13 cellular contexts compared by ENCODE assay signal in the genomic region with DNA sequence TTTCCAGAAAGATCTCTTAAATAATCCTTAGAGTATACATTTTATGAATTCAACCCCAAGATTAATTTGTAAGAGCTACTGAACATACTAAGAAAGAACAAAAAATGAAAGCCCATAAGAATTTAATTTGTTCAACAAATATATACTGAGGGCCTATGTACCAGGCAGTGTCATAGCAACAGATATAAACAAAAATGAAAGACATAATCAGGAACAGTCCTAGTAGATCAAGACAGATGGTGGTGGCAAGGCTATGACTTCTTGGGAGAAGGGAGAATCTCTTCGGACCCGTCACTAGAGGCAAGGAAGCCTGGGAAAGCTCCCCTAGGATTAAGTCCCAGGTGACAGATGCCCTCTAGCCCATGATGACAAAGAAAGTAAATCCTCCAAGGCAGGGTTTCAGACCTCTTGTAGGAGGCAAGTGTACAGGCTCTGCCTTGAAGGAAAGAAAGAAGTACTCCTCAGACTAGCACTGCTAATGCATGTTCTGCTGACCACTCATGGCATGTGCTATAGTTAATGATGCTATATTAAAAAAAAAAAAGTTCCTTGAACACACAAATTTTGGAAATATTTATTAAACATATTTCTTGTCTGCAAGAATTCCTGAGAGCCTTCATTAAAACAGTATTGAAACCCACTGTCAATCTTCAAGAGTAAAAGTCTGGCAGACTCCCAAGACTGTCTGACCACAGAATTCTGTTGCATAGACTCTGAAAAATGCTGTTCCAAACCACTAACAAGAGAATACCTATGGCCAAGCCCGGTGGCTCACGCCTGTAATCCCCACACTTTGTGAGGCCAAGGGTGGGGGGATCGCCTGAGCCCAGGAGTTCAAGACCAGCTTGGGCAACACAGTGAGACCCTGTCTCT. TPM values are rescaled to one million over a fixed set of nuclear protein-coding genes. Genes with fewer than 3 reads are reported as not detected.
A peak's percentile ranks its signal among the peaks of the same experiment; 100 is the strongest.
DNase-seq lines count a peak whose midpoint lies in the region; ATAC-seq and TF ChIP-seq lines count a peak whose summit lies in the region.
"Had no signal": no experiment of that assay in that cellular context is flagged by ENCODE, and none has a peak within 500 bp of the region (broad histone marks: within the 10 kb centered on the region; RNA-seq: fewer than 3 reads in every experiment).

No MANE protein-coding gene starts in this region.

- no peaks in the 10 kb centered on the region for H3K9me3 Mint-ChIP-seq in HFFc6
- H3K9me3 Mint-ChIP-seq: CD4-positive, CD25-positive, alpha-beta regulatory T cell; memory B cell had no signal

- no peaks in the 10 kb centered on the region for H3K9me3 ChIP-seq in SK-N-SH
- no peaks in the 10 kb centered on the region for H3K9me3 ChIP-seq in heart left ventricle
- H3K9me3 ChIP-seq: psoas muscle had no signal

- no peak for TF ChIP-seq RAD21 in SK-N-SH (IDR thresholded peaks at IDR 0.05; ENCODE audit: low read length)

- peaks cover 57% of the 10 kb centered on the region for H3K4me1 Mint-ChIP-seq in HFFc6 (ENCODE audit: low read depth)
- H3K4me1 Mint-ChIP-seq: memory B cell had no signal

- H3K27ac ChIP-seq in SK-N-SH (ENCODE audit: low read depth in 2 of 2, low read length in 1 of 2) (peak overlapping the region in 1 of 2 experiments; percentile 68; a peak in 2 of 4 replicates), heart left ventricle (no peak overlapping the region)
- H3K27ac ChIP-seq: psoas muscle had no signal

- no peak for ATAC-seq in HG02642 (IDR thresholded peaks at IDR 0.05; ENCODE audit: poor library complexity, unreplicated experiment)
- no peak for ATAC-seq in heart left ventricle
- no peak for ATAC-seq in HG03280 (IDR thresholded peaks at IDR 0.05; ENCODE audit: unreplicated experiment)
- ATAC-seq: psoas muscle had no signal

- peak; percentile 60 for DNase-seq in AG08395 (ENCODE audit: low spot score)
- DNase-seq in HFFc6: peak; percentile 73
- DNase-seq in SK-N-SH: no peak
- peak; percentile 65 for DNase-seq in fibroblast of the aortic adventitia (ENCODE audit: low read depth)
- DNase-seq in DMS153 treated with DMSO at 0.1 percent for 48 hours (lab: John Stamatoyannopoulos, UW; ENCODE audit: unreplicated experiment): no peak
- no peak for DNase-seq in heart left ventricle
- DNase-seq: amygdala; CD4-positive, CD25-positive, alpha-beta regulatory T cell; NCI-H1417 treated with DMSO at 0.1 percent for 48 hours; psoas muscle had no signal

- H3K36me3 ChIP-seq in SK-N-SH (replicated peaks in 1 of 2; ENCODE audit: control insufficient read depth in 1 of 2, insufficient read depth in 2 of 2, low read length in 1 of 2): peaks cover 51 to 69% of the 10 kb centered on the region in 2 experiments
- H3K36me3 ChIP-seq in heart left ventricle: peaks cover 0 to 99% (median 92%) of the 10 kb centered on the region in 9 donors

- intact Hi-C loops in heart left ventricle (cut with DNase I): loop anchor here in 6 of 10 donors (5.0 to 10.0 kb wide), 6 partner anchors 206 to 536 kb away; partner anchors contain the start of genes RRM2 (in 2 of the 6) and ODC1 (in 1 of the 6)

- peak overlapping the region; percentile 7; the same call in 1 of the 2 replicates for H3K4me3 Mint-ChIP-seq in HFFc6
- H3K4me3 Mint-ChIP-seq: CD4-positive, CD25-positive, alpha-beta regulatory T cell; memory B cell had no signal

- peaks cover 0 to 15% of the 10 kb centered on the region in 2 experiments; a peak in 1 of 4 replicates for H3K4me1 ChIP-seq in SK-N-SH (ENCODE audit: control insufficient read depth in 1 of 2, insufficient read depth in 2 of 2, low read depth in 1 of 2, low read length in 1 of 2)
- H3K4me1 ChIP-seq in heart left ventricle: peaks cover 0 to 4% (median 0%) of the 10 kb centered on the region in 12 donors
- H3K4me1 ChIP-seq: psoas muscle had no signal

- TF ChIP-seq EP300 in SK-N-SH (IDR thresholded peaks at IDR 0.05; ENCODE audit: borderline replicate concordance in 1 of 2, low read depth in 1 of 2, low read length in 1 of 2): no peak

- no peak overlapping the region for H2AFZ ChIP-seq in SK-N-SH (ENCODE audit: low read depth)

- no peak for TF ChIP-seq POLR2A in heart left ventricle (IDR thresholded peaks at IDR 0.05)

- H3K27me3 ChIP-seq in SK-N-SH (ENCODE audit: insufficient read depth): no peaks in the 10 kb centered on the region
- H3K27me3 ChIP-seq in heart left ventricle: no peaks in the 10 kb centered on the region

- H3K79me2 ChIP-seq in SK-N-SH (ENCODE audit: insufficient read depth): no peaks in the 10 kb centered on the region

- H3F3A ChIP-seq in SK-N-SH (replicated peaks; ENCODE audit: insufficient read depth): peaks cover 33% of the 10 kb centered on the region

- 81% methylated on average over 5 of the region's 5 CpGs for WGBS in SK-N-SH (ENCODE audit: low lambda C conversion rate)
- WGBS in heart left ventricle, 4 donors: 90 to 93% (median 92%) methylated on average over 5 of the region's 5 CpGs

- CTCF ChIA-PET in SK-N-SH (lab: Yijun Ruan, JAX): interaction anchor here (0.6 to 2.3 kb wide), 2 partner anchors 10 to 223 kb away, joined by 3 to 6 read pairs; no protein-coding TSS in a partner anchor

- H3K27me3 Mint-ChIP-seq in HFFc6 (ENCODE audit: insufficient read depth): no peaks in the 10 kb centered on the region
- H3K27me3 Mint-ChIP-seq: CD4-positive, CD25-positive, alpha-beta regulatory T cell; memory B cell had no signal

- H3K27ac Mint-ChIP-seq in HFFc6: peak overlapping the region; percentile 73
- H3K27ac Mint-ChIP-seq: memory B cell had no signal

- no peaks in the 10 kb centered on the region for H3K9me2 ChIP-seq in SK-N-SH

- no peak overlapping the region for H3K9ac ChIP-seq in SK-N-SH

- H3K36me3 Mint-ChIP-seq in HFFc6 (ENCODE audit: low read depth): peaks cover 39% of the 10 kb centered on the region

- POLR2A ChIA-PET in SK-N-SH (lab: Yijun Ruan, JAX): no interaction called here

- TF ChIP-seq CTCF in HFFc6 (IDR thresholded peaks at IDR 0.05) (no peak), SK-N-SH (IDR thresholded peaks at IDR 0.05) (no peak), fibroblast of the aortic adventitia (IDR thresholded peaks at IDR 0.05; ENCODE audit: insufficient read depth, low read length) (no peak), heart left ventricle (IDR thresholded peaks at IDR 0.05) (no peak)

- peak overlapping the region; percentile 24; the same call in 1 of the 2 replicates for H3K4me2 ChIP-seq in SK-N-SH

- no peak overlapping the region for H3K4me3 ChIP-seq in SK-N-SH (ENCODE audit: low read depth in 2 of 2, low read length in 1 of 2)
- H3K4me3 ChIP-seq in fibroblast of the aortic adventitia (ENCODE audit: low read depth, low read length): no peak overlapping the region
- no peak overlapping the region for H3K4me3 ChIP-seq in heart left ventricle
- H3K4me3 ChIP-seq: psoas muscle had no signal

- peaks cover 8% of the 10 kb centered on the region for H4K20me1 ChIP-seq in SK-N-SH (ENCODE audit: insufficient read depth)

TF ChIP-seq in SK-N-SH, 30 proteins besides CTCF, POLR2A, EP300 and RAD21 (continues in another document):
- TF ChIP-seq EZH2phosphoT487 (IDR thresholded peaks at IDR 0.05; ENCODE audit: borderline replicate concordance, low read depth): no peak
- peak; percentile 45 for TF ChIP-seq JUND (IDR thresholded peaks at IDR 0.05)
- TF ChIP-seq TEAD4 (IDR thresholded peaks at IDR 0.05; ENCODE audit: borderline replicate concordance, insufficient read depth): peak; percentile 49; the same call in 1 of the 2 replicates
- TF ChIP-seq, protein P1, sequence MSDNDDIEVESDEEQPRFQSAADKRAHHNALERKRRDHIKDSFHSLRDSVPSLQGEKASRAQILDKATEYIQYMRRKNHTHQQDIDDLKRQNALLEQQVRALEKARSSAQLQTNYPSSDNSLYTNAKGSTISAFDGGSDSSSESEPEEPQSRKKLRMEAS (IDR thresholded peaks at IDR 0.05; ENCODE audit: low read depth): no peak
- peak; percentile 64 for TF ChIP-seq TCF12 (IDR thresholded peaks at IDR 0.05)
- no peak for TF ChIP-seq USF2 (IDR thresholded peaks at IDR 0.05; ENCODE audit: borderline replicate concordance, low read depth, low read length)
- peak; percentile 77 for TF ChIP-seq NFIC (IDR thresholded peaks at IDR 0.05; ENCODE audit: borderline replicate concordance)
- TF ChIP-seq PBX3 (IDR thresholded peaks at IDR 0.05): peak; percentile 91
- TF ChIP-seq FOSL2 (IDR thresholded peaks at IDR 0.05; ENCODE audit: borderline replicate concordance, low read depth): peak; percentile 42; the same call in 1 of the 2 replicates
- TF ChIP-seq, protein P2, sequence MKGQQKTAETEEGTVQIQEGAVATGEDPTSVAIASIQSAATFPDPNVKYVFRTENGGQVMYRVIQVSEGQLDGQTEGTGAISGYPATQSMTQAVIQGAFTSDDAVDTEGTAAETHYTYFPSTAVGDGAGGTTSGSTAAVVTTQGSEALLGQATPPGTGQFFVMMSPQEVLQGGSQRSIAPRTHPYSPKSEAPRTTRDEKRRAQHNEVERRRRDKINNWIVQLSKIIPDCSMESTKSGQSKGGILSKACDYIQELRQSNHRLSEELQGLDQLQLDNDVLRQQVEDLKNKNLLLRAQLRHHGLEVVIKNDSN (IDR thresholded peaks at IDR 0.05; ENCODE audit: borderline replicate concordance, low read depth): no peak
- no peak for TF ChIP-seq FOXJ3 (CRISPR knock-in tag; IDR thresholded peaks at IDR 0.05)
- TF ChIP-seq ELF1 (IDR thresholded peaks at IDR 0.05): no peak

RNA-seq across cellular contexts. Expression of gene NOL10, which starts 31.5 kb away (rescaled TPM):
- total RNA-seq in HFFc6 (2021; fragmentation: NEBNext Ultra II Directional; extraction: Animal tissue kit (Norgen Biotek cat#: 25700)): 10 to 100 TPM; 27.5 to 31.1 (median 30.8) TPM
- polyA plus RNA-seq in SK-N-SH (2012; rRNA removed): 12.0 and 14.3 TPM in 2 replicates
- polyA plus RNA-seq in SK-N-SH (2012; cell fraction: cytosol; rRNA removed): 16.0 and 18.2 TPM in 2 replicates
- polyA plus RNA-seq in SK-N-SH (2012; cell fraction: nucleus; rRNA removed): 11.3 and 13.5 TPM in 2 replicates
- 45.7 and 47.9 TPM in 2 replicates for total RNA-seq in fibroblast of the aortic adventitia (ENCODE audit: low replicate concordance)
- total RNA-seq in heart left ventricle: 10 to 100 TPM; 15.3 to 21.3 (median 18.3) TPM
- polyA plus RNA-seq in heart left ventricle: 10 to 100 TPM in 1 of 2 donors, 1 to 10 TPM in 1; 8.2 to 17.5 TPM

Comparison
In these comparisons a context has a peak if more than half of its experiments do, and no peak if none do; other contexts are left out.
1. DNase-seq: peak in AG08395 (single experiment), HFFc6 (single experiment) and fibroblast of the aortic adventitia (single experiment); none in SK-N-SH (single experiment), DMS153 treated with DMSO at 0.1 percent for 48 hours (single experiment) and heart left ventricle (0 of 5).